ENCODE assay signal across 20 cellular contexts in the genomic region with DNA sequence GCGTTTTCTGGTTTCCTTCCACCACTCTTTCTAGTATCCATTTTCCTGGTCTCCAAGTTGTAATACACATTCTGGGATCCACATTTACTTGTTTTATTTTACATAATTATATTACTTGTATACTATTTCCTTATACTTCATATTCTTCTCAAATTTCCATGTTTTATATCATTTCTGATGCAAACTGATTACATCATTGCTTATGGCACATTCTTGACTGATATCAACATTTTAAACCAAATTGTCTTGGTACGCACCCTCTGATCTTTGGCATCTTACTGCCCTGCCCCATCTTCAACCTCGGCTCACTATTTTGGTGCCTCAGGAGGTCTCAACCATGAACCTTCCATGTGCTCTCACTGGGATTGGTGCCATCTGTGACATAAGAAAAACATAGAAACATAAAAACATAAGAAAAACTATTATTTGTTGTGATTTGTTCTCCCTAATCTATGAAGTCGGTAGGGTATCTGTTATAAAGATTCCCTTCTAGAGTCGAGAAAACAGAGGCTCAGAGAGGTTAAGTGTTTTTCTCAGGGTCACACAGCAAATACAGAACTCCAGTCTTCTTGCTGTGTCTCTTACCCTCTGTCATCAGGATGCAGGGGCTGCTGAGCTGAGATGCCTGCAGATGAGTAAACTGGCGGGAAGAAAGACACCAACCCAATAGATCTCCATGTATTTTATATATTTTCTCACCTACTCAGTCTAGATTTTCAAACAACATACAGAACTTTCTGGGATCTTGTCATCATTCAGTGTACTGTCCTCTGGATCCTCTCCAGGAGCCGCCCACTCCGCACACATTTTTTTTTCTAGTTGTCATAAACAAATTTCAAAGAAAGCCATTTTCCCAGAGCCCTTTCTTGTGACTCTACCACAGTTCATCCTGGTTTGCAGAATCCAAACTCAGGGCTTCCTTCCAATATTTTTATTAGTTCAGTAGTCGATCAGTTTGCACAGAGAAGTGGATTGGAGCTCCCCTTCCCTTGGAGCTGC.
A peak's percentile ranks its signal among the peaks of the same experiment; 100 is the strongest.
DNase-seq lines count a peak whose midpoint lies in the region; ATAC-seq, FAIRE-seq and TF ChIP-seq lines count a peak whose summit lies in the region.
"Had no signal": no experiment of that assay in that cellular context is flagged by ENCODE, and none has a peak within 500 bp of the region (broad histone marks: within the 10 kb centered on the region; RNA-seq: fewer than 3 reads in every experiment).

No MANE protein-coding gene starts in this region.

- H3K4me2 ChIP-seq in A549 (no peak overlapping the region), GM23248 (ENCODE audit: unreplicated experiment) (no peak overlapping the region), neuronal stem cell (ENCODE audit: insufficient read depth, low read length, poor library complexity, severe bottlenecking) (no peak overlapping the region), SK-N-SH (no peak overlapping the region)
- H3K4me2 ChIP-seq: GM23338 had no signal

- H3K18ac ChIP-seq in neuronal stem cell (ENCODE audit: low read length): no peak overlapping the region

- no peak for FAIRE-seq in A549 (lab: Jason Lieb, UNC)
- FAIRE-seq: D721Med, G401.6, GM12891 had no signal

- CTCF ChIA-PET in A549 (lab: Yijun Ruan, JAX): interaction anchor here (1.6 kb wide), 1 partner anchor 20 kb away, joined by 6 read pairs; no protein-coding TSS in a partner anchor
- CTCF ChIA-PET in WTC11 (lab: Charles Lee): no interaction called here
- CTCF ChIA-PET in SK-N-SH (lab: Yijun Ruan, JAX): interaction anchor here (1.2 kb wide), 1 partner anchor 19 kb away, joined by 4 read pairs; no protein-coding TSS in a partner anchor

- no peaks in the 10 kb centered on the region for H3K79me1 ChIP-seq in neuronal stem cell (ENCODE audit: low read depth, low read length)

- H2BK5ac ChIP-seq in neuronal stem cell (ENCODE audit: low read length): no peak overlapping the region

- H3K36me3 ChIP-seq in GM23248 (ENCODE audit: low read depth): no peaks in the 10 kb centered on the region
- H3K36me3 ChIP-seq in neuronal stem cell (replicated peaks in 1 of 2; ENCODE audit: control insufficient read depth in 2 of 2, insufficient read depth in 2 of 2, low read length in 2 of 2): no peaks in the 10 kb centered on the region
- H3K36me3 ChIP-seq in SK-N-SH (replicated peaks in 1 of 2; ENCODE audit: control insufficient read depth in 1 of 2, insufficient read depth in 2 of 2, low read length in 1 of 2): no peaks in the 10 kb centered on the region
- H3K36me3 ChIP-seq: BE2C had no signal

- H3F3A ChIP-seq in GM23248 (ENCODE audit: insufficient read depth) (no peaks in the 10 kb centered on the region), SK-N-SH (replicated peaks; ENCODE audit: insufficient read depth) (peaks cover 4% of the 10 kb centered on the region)

- H3K4me1 ChIP-seq in A549: no peaks in the 10 kb centered on the region
- no peaks in the 10 kb centered on the region for H3K4me1 ChIP-seq in GM23248 (ENCODE audit: insufficient read depth)
- no peaks in the 10 kb centered on the region for H3K4me1 ChIP-seq in neuronal stem cell (ENCODE audit: control insufficient read depth in 2 of 2, insufficient read depth in 1 of 2, low read depth in 1 of 2, low read length in 2 of 2)
- H3K4me1 ChIP-seq in SK-N-SH (ENCODE audit: control insufficient read depth in 1 of 2, insufficient read depth in 2 of 2, low read depth in 1 of 2, low read length in 1 of 2): peaks cover 0 to 3% of the 10 kb centered on the region in 2 experiments; a peak in 1 of 4 replicates
- H3K4me1 ChIP-seq: BE2C had no signal

- H3K9me3 ChIP-seq in A549 (no peaks in the 10 kb centered on the region), GM23248 (ENCODE audit: low read depth) (no peaks in the 10 kb centered on the region), neuronal stem cell (replicated peaks in 1 of 2; ENCODE audit: control insufficient read depth in 2 of 2, insufficient read depth in 1 of 2, low read depth in 1 of 2, low read length in 2 of 2) (no peaks in the 10 kb centered on the region), SK-N-SH (no peaks in the 10 kb centered on the region)
- H3K9me3 ChIP-seq: BE2C had no signal

- no peak overlapping the region for H3K14ac ChIP-seq in neuronal stem cell (ENCODE audit: low read length)

- no peak overlapping the region for H2AFZ ChIP-seq in GM23248
- no peak overlapping the region for H2AFZ ChIP-seq in neuronal stem cell (ENCODE audit: low read length)
- no peak overlapping the region for H2AFZ ChIP-seq in SK-N-SH (ENCODE audit: low read depth)
- H2AFZ ChIP-seq: GM23338 had no signal

- no peak overlapping the region for H3K27ac Mint-ChIP-seq in WTC11
- H3K27ac Mint-ChIP-seq: CD8-positive, alpha-beta T cell; GM23338; H9 had no signal

- no peaks in the 10 kb centered on the region for H3K27me3 Mint-ChIP-seq in WTC11 (ENCODE audit: low read depth)

- H2BK15ac ChIP-seq in neuronal stem cell (ENCODE audit: low read length): no peak overlapping the region

- H3K9ac ChIP-seq in GM23248 (no peak overlapping the region), neuronal stem cell (ENCODE audit: low read depth, low read length, poor library complexity) (no peak overlapping the region), SK-N-SH (no peak overlapping the region)

- H3K9me3 Mint-ChIP-seq in WTC11: peaks cover 6% of the 10 kb centered on the region; the same call in 1 of the 2 replicates
- H3K9me3 Mint-ChIP-seq: CD8-positive, alpha-beta T cell; GM23338; H9 had no signal

- H3K23ac ChIP-seq in neuronal stem cell (ENCODE audit: low read depth, low read length, poor library complexity): no peak overlapping the region

- H3K4me3 Mint-ChIP-seq in WTC11: no peak overlapping the region
- H3K4me3 Mint-ChIP-seq: CD8-positive, alpha-beta T cell; GM23338; H9 had no signal

- H3K79me2 ChIP-seq in GM23248 (ENCODE audit: insufficient read depth) (no peaks in the 10 kb centered on the region), SK-N-SH (ENCODE audit: insufficient read depth) (no peaks in the 10 kb centered on the region)

- DNase-seq in A549 (ENCODE audit: low read depth in 1 of 2, low spot score in 1 of 2): no peak
- DNase-seq in GM23248: peak; percentile 68
- DNase-seq in WTC11 (ENCODE audit: low spot score): no peak
- no peak for DNase-seq in neuronal stem cell (ENCODE audit: low spot score)
- no peak for DNase-seq in SK-N-SH
- DNase-seq: BE2C; CD8-positive, alpha-beta T cell; COR-L47; DMS153; DMS79 treated with DMSO at 0.1 percent for 48 hours; EL; H9; KBM-7 had no signal

- no peak overlapping the region for H3K27ac ChIP-seq in A549
- no peak overlapping the region for H3K27ac ChIP-seq in GM23248
- H3K27ac ChIP-seq in neuronal stem cell (replicated peaks; ENCODE audit: low read length): no peak overlapping the region
- no peak overlapping the region for H3K27ac ChIP-seq in SK-N-SH (ENCODE audit: low read depth in 2 of 2, low read length in 1 of 2)
- H3K27ac ChIP-seq: C4-2B had no signal

- peaks cover 18% of the 10 kb centered on the region for H3K4me1 Mint-ChIP-seq in WTC11

- H4K20me1 ChIP-seq in GM23248 (ENCODE audit: insufficient read depth): no peaks in the 10 kb centered on the region
- H4K20me1 ChIP-seq in SK-N-SH (ENCODE audit: insufficient read depth): no peaks in the 10 kb centered on the region

- peak overlapping the region; percentile 21 for H2AK5ac ChIP-seq in neuronal stem cell (ENCODE audit: low read depth, low read length)

- H3K9me2 ChIP-seq in GM23248 (ENCODE audit: insufficient read depth) (no peaks in the 10 kb centered on the region), SK-N-SH (no peaks in the 10 kb centered on the region)

- POLR2A ChIA-PET in A549 (lab: Yijun Ruan, JAX) (no interaction called here), WTC11 (lab: Charles Lee) (no interaction called here), SK-N-SH (lab: Yijun Ruan, JAX) (no interaction called here)

- no peak for TF ChIP-seq POLR2A in A549 (IDR thresholded peaks at IDR 0.05; ENCODE audit: low read length)

- no peak for TF ChIP-seq CTCF in A549 (IDR thresholded peaks at IDR 0.05)
- TF ChIP-seq CTCF in WTC11 (IDR thresholded peaks at IDR 0.05): no peak
- no peak for TF ChIP-seq CTCF in SK-N-SH (IDR thresholded peaks at IDR 0.05)

- H4K8ac ChIP-seq in neuronal stem cell (ENCODE audit: low read depth, low read length): no peak overlapping the region

- no peak overlapping the region for H4K91ac ChIP-seq in neuronal stem cell (ENCODE audit: low read depth, low read length, poor library complexity)

- no peaks in the 10 kb centered on the region for H3K27me3 ChIP-seq in GM23248 (replicated peaks; ENCODE audit: insufficient read depth)
- no peaks in the 10 kb centered on the region for H3K27me3 ChIP-seq in neuronal stem cell (ENCODE audit: control insufficient read depth in 3 of 3, insufficient read depth in 3 of 3, low read depth in 1 of 3, low read length in 3 of 3)
- H3K27me3 ChIP-seq in SK-N-SH (ENCODE audit: insufficient read depth): no peaks in the 10 kb centered on the region; the same call in 1 of the 2 replicates
- H3K27me3 ChIP-seq: BE2C had no signal

- in situ Hi-C loops in GM23248 (cut with MboI): loop anchor here (25.0 kb wide), 1 partner anchor 196 kb away; a partner anchor contains a TSS

- WGBS in A549 (ENCODE audit: missing lambda C conversion rate): 68% methylated on average over 9 of the region's 9 CpGs
- 52 to 55% methylated on average over 9 of the region's 9 CpGs for WGBS in GM23248 (ENCODE audit: low coverage in 1 of 2, low lambda C conversion rate in 2 of 2, missing lambda C conversion rate in 2 of 2), 2 experiments
- WGBS in neuronal stem cell (ENCODE audit: extremely low coverage in 2 of 2, insufficient read length in 2 of 2, insufficient replicate concordance in 1 of 2), 2 donors: no CpG with 5 or more reads among the region's 9 CpGs
- WGBS in SK-N-SH (ENCODE audit: low lambda C conversion rate): 69% methylated on average over 9 of the region's 9 CpGs

- H3K36me3 Mint-ChIP-seq in WTC11: no peaks in the 10 kb centered on the region
- H3K36me3 Mint-ChIP-seq: CD8-positive, alpha-beta T cell had no signal

- TF ChIP-seq RAD21 in A549 (conservative IDR thresholded peaks at IDR 0.05 in 1 of 2, IDR thresholded peaks at IDR 0.05 in 1 of 2): no peak
- no peak for TF ChIP-seq RAD21 in SK-N-SH (IDR thresholded peaks at IDR 0.05; ENCODE audit: low read length)

- H2BK12ac ChIP-seq in neuronal stem cell (ENCODE audit: low read length): no peak overlapping the region

- ATAC-seq in A549 (no peak), WTC11 (no peak), HG03097 (IDR thresholded peaks at IDR 0.05; ENCODE audit: low FRiP score, unreplicated experiment) (no peak), GM21360 (IDR thresholded peaks at IDR 0.05; ENCODE audit: unreplicated experiment) (no peak)
- ATAC-seq: CD8-positive, alpha-beta T cell; GM23338 had no signal

- no peak overlapping the region for H2BK120ac ChIP-seq in neuronal stem cell (ENCODE audit: low read depth, low read length)

- no peak overlapping the region for H3K4ac ChIP-seq in neuronal stem cell (ENCODE audit: low read length)

- no peak overlapping the region for H3K4me3 ChIP-seq in A549
- H3K4me3 ChIP-seq in GM23248: no peak overlapping the region
- H3K4me3 ChIP-seq in neuronal stem cell (ENCODE audit: low read length in 2 of 2): no peak overlapping the region
- no peak overlapping the region for H3K4me3 ChIP-seq in SK-N-SH (ENCODE audit: low read depth in 2 of 2, low read length in 1 of 2)
- H3K4me3 ChIP-seq: GM23338 had no signal

- TF ChIP-seq EP300 in A549 (IDR thresholded peaks at IDR 0.05) (no peak), SK-N-SH (IDR thresholded peaks at IDR 0.05; ENCODE audit: borderline replicate concordance in 1 of 2, low read depth in 1 of 2, low read length in 1 of 2) (no peak)

TF ChIP-seq in SK-N-SH, 30 proteins besides CTCF, POLR2A, EP300 and RAD21 (continues in another document):
- no peak for TF ChIP-seq ELF1 (IDR thresholded peaks at IDR 0.05)
